13 cellular contexts compared by ENCODE assay signal in the genomic region with DNA sequence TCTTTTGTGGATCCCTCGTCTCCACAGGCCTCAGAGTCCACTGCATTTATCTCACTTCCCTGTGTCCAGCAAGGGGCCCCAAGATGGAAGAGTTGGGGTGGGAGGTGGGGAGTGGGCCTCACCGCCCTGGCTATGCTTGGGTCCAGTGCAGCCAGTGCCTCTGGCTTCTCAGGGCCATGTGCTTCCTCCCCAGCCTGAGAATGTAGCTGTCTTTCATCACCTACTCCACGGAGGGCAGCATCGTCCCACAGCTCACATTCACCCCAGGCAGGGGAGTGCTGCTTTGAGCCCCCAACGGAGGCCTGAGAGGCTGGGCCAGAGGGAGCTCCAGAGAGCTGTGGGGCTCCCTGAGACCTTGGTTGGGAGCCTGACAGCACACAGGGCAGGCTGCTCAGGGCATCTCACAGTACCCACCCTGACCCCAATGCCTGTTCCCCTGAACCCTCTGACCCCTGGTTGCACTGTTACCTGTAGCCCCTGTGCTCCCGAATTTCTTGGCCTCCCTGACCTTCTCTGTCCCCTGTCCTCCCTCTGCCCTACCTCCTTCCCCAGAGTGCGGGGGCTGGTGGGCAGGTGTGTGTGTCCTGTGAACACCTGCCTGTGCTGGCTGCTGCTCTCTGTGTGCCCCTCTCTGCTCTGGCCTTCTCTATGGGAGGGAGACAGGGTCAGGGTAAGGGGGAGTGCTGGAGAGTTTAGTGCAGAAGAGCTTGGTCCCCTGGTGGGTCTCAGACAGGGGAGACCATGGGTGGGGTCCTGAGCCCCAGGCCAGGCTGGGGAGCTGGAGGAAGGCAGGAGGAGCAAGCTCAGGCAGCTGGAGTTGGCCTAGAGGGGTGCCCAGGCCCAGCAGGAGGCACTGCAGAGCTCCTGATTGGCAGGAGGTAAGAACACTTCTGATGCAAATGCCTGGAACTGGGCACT. TPM values are rescaled to one million over a fixed set of nuclear protein-coding genes. Genes with fewer than 3 reads are reported as not detected.
DNase-seq lines count a peak whose midpoint lies in the region; ATAC-seq and TF ChIP-seq lines count a peak whose summit lies in the region.
"Had no signal": no experiment of that assay in that cellular context is flagged by ENCODE, and none has a peak within 500 bp of the region (broad histone marks: within the 10 kb centered on the region; RNA-seq: fewer than 3 reads in every experiment).

No MANE protein-coding gene starts in this region.

- H3K4me2 ChIP-seq in DND-41 (ENCODE audit: insufficient read depth, low read length) = no peak overlapping the region

- ATAC-seq in DND-41 (ENCODE audit: insufficient read depth, low read depth) (peak; percentile 14; the same call in 1 of the 3 replicates), GM19455 (IDR thresholded peaks at IDR 0.05; ENCODE audit: unreplicated experiment) (no peak), HG03521 (IDR thresholded peaks at IDR 0.05; ENCODE audit: unreplicated experiment) (no peak)

- H3K4me3 ChIP-seq in DND-41 (ENCODE audit: low read depth in 1 of 2, low read length in 2 of 2) = no peak overlapping the region
- H3K4me3 ChIP-seq in HUES64 (ENCODE audit: low read length) = no peak overlapping the region

- TF ChIP-seq CTCF in DND-41 (IDR thresholded peaks at IDR 0.05; ENCODE audit: borderline replicate concordance, extremely low read depth, low read length, poor library complexity, severe bottlenecking) (peak; percentile 28), chondrocyte (IDR thresholded peaks at IDR 0.05) (no peak), nephron (IDR thresholded peaks at IDR 0.05; ENCODE audit: unreplicated experiment in 3 of 3) (no peak)

- no peaks in the 10 kb centered on the region for H3K36me3 ChIP-seq in DND-41 (ENCODE audit: insufficient read depth, low read length)
- H3K36me3 ChIP-seq in HUES64 (ENCODE audit: insufficient read depth, low read length) = no peaks in the 10 kb centered on the region

- no peak overlapping the region for H3K9ac ChIP-seq in DND-41 (ENCODE audit: low read depth, low read length)
- H3K9ac ChIP-seq in HUES64 (ENCODE audit: low read depth, low read length) = no peak overlapping the region

- H3K9me3 ChIP-seq in DND-41 (ENCODE audit: insufficient read depth, low read length, severe bottlenecking) (no peaks in the 10 kb centered on the region), HUES64 (ENCODE audit: insufficient read depth, low read depth, low read length) (no peaks in the 10 kb centered on the region)

- H3K4me1 Mint-ChIP-seq in chondrocyte (ENCODE audit: low read depth) (peaks cover 31% of the 10 kb centered on the region), nephron (peaks cover 21% of the 10 kb centered on the region)

- WGBS in HUES64 = 59% methylated on average over 6 of the region's 7 CpGs

- peaks cover under 1% of the 10 kb centered on the region for H3K9me3 Mint-ChIP-seq in chondrocyte (ENCODE audit: low read depth)
- no peaks in the 10 kb centered on the region for H3K9me3 Mint-ChIP-seq in nephron

- no peak for DNase-seq in DND-41
- DNase-seq in chondrocyte (ENCODE audit: low spot score) = no peak
- DNase-seq in SW 1271 (lab: John Stamatoyannopoulos, UW) = no peak
- DNase-seq in CD1c-positive myeloid dendritic cell (ENCODE audit: extremely low spot score) = no peak
- DNase-seq: activated CD4-positive, CD25-positive, alpha-beta regulatory T cell; amygdala; DMS153; Kasumi-1 had no signal

- H2AFZ ChIP-seq in DND-41 (ENCODE audit: low read depth, low read length) = no peak overlapping the region

- no peak overlapping the region for H3K4me3 Mint-ChIP-seq in chondrocyte (ENCODE audit: unreplicated experiment)
- peak overlapping the region in 1 of 3 experiments; percentile 34 for H3K4me3 Mint-ChIP-seq in nephron

- H3K27me3 ChIP-seq in DND-41 (ENCODE audit: insufficient read depth, low read length, poor library complexity) = peaks cover 2% of the 10 kb centered on the region
- no peaks in the 10 kb centered on the region for H3K27me3 ChIP-seq in HUES64 (ENCODE audit: insufficient read depth, low read length)

- no peaks in the 10 kb centered on the region for H3K36me3 Mint-ChIP-seq in chondrocyte (ENCODE audit: low read depth)
- no peaks in the 10 kb centered on the region for H3K36me3 Mint-ChIP-seq in nephron (ENCODE audit: low read depth)

- H3K27me3 Mint-ChIP-seq in chondrocyte (ENCODE audit: low read depth) (no peaks in the 10 kb centered on the region), nephron (ENCODE audit: low read depth) (no peaks in the 10 kb centered on the region)

- peak overlapping the region; percentile 87 for H3K27ac Mint-ChIP-seq in chondrocyte (ENCODE audit: unreplicated experiment)
- peak overlapping the region; percentile 95 to 98 (median 97) for H3K27ac Mint-ChIP-seq in nephron

- H3K27ac ChIP-seq in DND-41 (ENCODE audit: low read length) (no peak overlapping the region), HUES64 (ENCODE audit: low read depth, low read length) (peak overlapping the region; percentile 39; the same call in 1 of the 2 replicates)

- H3K79me2 ChIP-seq in DND-41 (ENCODE audit: insufficient read depth, low read length) = no peaks in the 10 kb centered on the region

- H3K4me1 ChIP-seq in DND-41 (ENCODE audit: insufficient read depth, low read length) = no peaks in the 10 kb centered on the region
- peaks cover 26% of the 10 kb centered on the region for H3K4me1 ChIP-seq in HUES64 (ENCODE audit: insufficient read depth, low read length)

- no peaks in the 10 kb centered on the region for H4K20me1 ChIP-seq in DND-41 (ENCODE audit: insufficient read depth, low read length)

RNA-seq across cellular contexts. Expression of a gene that starts 19.6 kb away (rescaled TPM):
- polyA plus RNA-seq in HUES64 (2013, experiment 1 of 2) = 3.7 TPM
- polyA plus RNA-seq in HUES64 (2013, experiment 2 of 2) = 3.5 TPM
- total RNA-seq in chondrocyte = 0.10 to 1.1 TPM (median 0.17 TPM) in 3 replicates

RNA-seq across cellular contexts. Expression of a gene that starts 55.5 kb away (rescaled TPM):
- polyA plus RNA-seq in HUES64 (2013, experiment 1 of 2) = not detected
- not detected for polyA plus RNA-seq in HUES64 (2013, experiment 2 of 2)
- not detected in 3 replicates for total RNA-seq in chondrocyte
- total RNA-seq: urinary bladder had no signal
- polyA plus RNA-seq: urinary bladder had no signal
